Comparison of ENCODE assay signal across 14 cellular contexts in the genomic region with DNA sequence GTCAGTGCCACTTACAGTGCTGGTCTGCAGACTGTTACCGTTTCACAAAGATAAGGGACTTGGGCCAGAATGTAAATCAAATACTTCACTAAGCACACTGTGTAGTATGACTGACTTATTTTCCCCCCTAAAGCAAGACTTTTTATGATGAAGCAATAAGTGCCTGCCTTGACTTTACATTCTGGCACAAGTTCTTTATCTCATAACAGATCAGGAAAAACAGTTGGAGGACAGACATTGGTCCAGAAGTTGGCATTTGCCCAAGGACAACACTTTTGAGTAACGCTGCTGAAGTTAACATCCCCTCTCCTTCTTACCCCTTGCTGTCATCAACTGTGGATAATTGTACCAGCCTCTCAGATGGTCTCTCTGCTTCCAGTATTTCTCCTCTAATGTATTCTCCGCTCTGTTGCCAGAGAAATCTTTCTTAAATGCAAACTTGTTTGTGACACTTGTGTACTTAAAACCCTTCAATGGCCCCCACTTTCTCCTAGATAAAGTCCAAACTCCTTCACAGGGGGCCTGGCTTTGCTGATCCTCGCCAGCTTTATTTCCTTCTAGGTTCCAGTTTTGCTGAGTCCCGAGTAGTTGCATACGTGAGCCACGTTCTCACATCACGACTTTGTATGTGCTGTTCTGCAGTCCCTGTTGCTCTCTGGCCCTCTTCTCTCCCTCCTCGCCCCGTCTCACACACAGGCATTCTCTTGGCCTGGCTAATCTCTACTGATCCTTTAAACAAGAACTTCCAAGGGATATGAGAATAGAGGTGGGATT. TPM values are rescaled to one million over a fixed set of nuclear protein-coding genes. Genes with fewer than 3 reads are reported as not detected.
DNase-seq lines count a peak whose midpoint lies in the region; ATAC-seq and TF ChIP-seq lines count a peak whose summit lies in the region.
"Had no signal": no experiment of that assay in that cellular context is flagged by ENCODE, and none has a peak within 500 bp of the region (broad histone marks: within the 10 kb centered on the region; RNA-seq: fewer than 3 reads in every experiment).

No MANE protein-coding gene starts in this region.

- H3K36me3 ChIP-seq in breast epithelium: no peaks in the 10 kb centered on the region
- H3K36me3 ChIP-seq in fibroblast of lung (ENCODE audit: control insufficient read depth, insufficient read depth, low read length): no peaks in the 10 kb centered on the region

- H3K9me3 ChIP-seq in breast epithelium (peaks cover 0 to 8% of the 10 kb centered on the region in 2 donors), fibroblast of lung (ENCODE audit: control insufficient read depth, insufficient read depth, low read depth, low read length) (no peaks in the 10 kb centered on the region)

- ATAC-seq in activated T-helper 17 cell treated with anti-CD3 and anti-CD28 coated beads, Interleukin-2, amount 50 U/mL, for 72 hours (replicated peaks): no peak
- no peak for ATAC-seq in stimulated activated naive CD8-positive, alpha-beta T cell treated with anti-CD3 and anti-CD28 coated beads, Interleukin-15, amount 100 ng/mL, for 72 hours
- no peak for ATAC-seq in GM18505 (IDR thresholded peaks at IDR 0.05; ENCODE audit: unreplicated experiment)

- no peak overlapping the region for H2AFZ ChIP-seq in fibroblast of lung (ENCODE audit: low read length)
- H2AFZ ChIP-seq: parathyroid adenoma had no signal

- TF ChIP-seq CTCF in MCF 10A (IDR thresholded peaks at IDR 0.05; ENCODE audit: unreplicated experiment): no peak
- no peak for TF ChIP-seq CTCF in breast epithelium (IDR thresholded peaks at IDR 0.05)
- no peak for TF ChIP-seq CTCF in fibroblast of lung (conservative IDR thresholded peaks at IDR 0.05 in 1 of 2, IDR thresholded peaks at IDR 0.05 in 1 of 2; ENCODE audit: low read depth in 1 of 2, low read length in 2 of 2)

- H3K9me3 Mint-ChIP-seq in MCF 10A (ENCODE audit: unreplicated experiment): no peaks in the 10 kb centered on the region
- H3K9me3 Mint-ChIP-seq in activated T-helper 17 cell treated with anti-CD3 and anti-CD28 coated beads, Interleukin-2, amount 50 U/mL, for 72 hours: no peaks in the 10 kb centered on the region
- no peaks in the 10 kb centered on the region for H3K9me3 Mint-ChIP-seq in stimulated activated naive CD8-positive, alpha-beta T cell treated with anti-CD3 and anti-CD28 coated beads, Interleukin-15, amount 100 ng/mL, for 72 hours

- BruUV-seq in MCF 10A (replicated peaks; lab: Mats Ljungman, UMichigan): no TSS peak

- intact Hi-C loops in MCF 10A (cut with micrococcal nuclease) (loop anchor here (10.0 kb wide), 1 partner anchor 258 kb away; a partner anchor contains a TSS), breast epithelium (cut with DNase I; ENCODE audit: low total_unique reads) (no loop called here)

- H4K20me1 ChIP-seq in fibroblast of lung (ENCODE audit: control insufficient read depth, extremely low read depth, insufficient read depth, low read length): no peaks in the 10 kb centered on the region

- H3K27me3 Mint-ChIP-seq in MCF 10A (ENCODE audit: insufficient read depth, unreplicated experiment): no peaks in the 10 kb centered on the region
- no peaks in the 10 kb centered on the region for H3K27me3 Mint-ChIP-seq in activated T-helper 17 cell treated with anti-CD3 and anti-CD28 coated beads, Interleukin-2, amount 50 U/mL, for 72 hours
- no peaks in the 10 kb centered on the region for H3K27me3 Mint-ChIP-seq in stimulated activated naive CD8-positive, alpha-beta T cell treated with anti-CD3 and anti-CD28 coated beads, Interleukin-15, amount 100 ng/mL, for 72 hours

- peaks cover 12% of the 10 kb centered on the region for H3K4me1 Mint-ChIP-seq in MCF 10A (ENCODE audit: insufficient read depth, unreplicated experiment)
- peaks cover 62% of the 10 kb centered on the region for H3K4me1 Mint-ChIP-seq in activated T-helper 17 cell treated with anti-CD3 and anti-CD28 coated beads, Interleukin-2, amount 50 U/mL, for 72 hours
- peaks cover 91% of the 10 kb centered on the region for H3K4me1 Mint-ChIP-seq in stimulated activated naive CD8-positive, alpha-beta T cell treated with anti-CD3 and anti-CD28 coated beads, Interleukin-15, amount 100 ng/mL, for 72 hours

- H3K4me3 ChIP-seq in breast epithelium (no peak overlapping the region), fibroblast of lung (replicated peaks in 1 of 4; ENCODE audit: control extremely low read depth in 1 of 4, insufficient read depth in 1 of 4, low read depth in 3 of 4, low read length in 4 of 4) (no peak overlapping the region)

- H3K79me2 ChIP-seq in fibroblast of lung (ENCODE audit: control insufficient read depth, insufficient read depth, low read length): no peaks in the 10 kb centered on the region
- H3K79me2 ChIP-seq: parathyroid adenoma had no signal

- no peak overlapping the region for H3K27ac ChIP-seq in breast epithelium
- H3K27ac ChIP-seq in fibroblast of lung (ENCODE audit: insufficient read depth, low read length): no peak overlapping the region
- H3K27ac ChIP-seq: parathyroid adenoma had no signal

- H3K4me3 Mint-ChIP-seq in MCF 10A (ENCODE audit: unreplicated experiment): no peak overlapping the region
- H3K4me3 Mint-ChIP-seq in activated T-helper 17 cell treated with anti-CD3 and anti-CD28 coated beads, Interleukin-2, amount 50 U/mL, for 72 hours: peak overlapping the region; percentile 92
- H3K4me3 Mint-ChIP-seq in stimulated activated naive CD8-positive, alpha-beta T cell treated with anti-CD3 and anti-CD28 coated beads, Interleukin-15, amount 100 ng/mL, for 72 hours: no peak overlapping the region

- no peak overlapping the region for H3K9ac ChIP-seq in fibroblast of lung (ENCODE audit: insufficient read depth, low read length)
- H3K9ac ChIP-seq: parathyroid adenoma had no signal

- H3K4me1 ChIP-seq in breast epithelium (no peaks in the 10 kb centered on the region), fibroblast of lung (ENCODE audit: control insufficient read depth, extremely low read depth, insufficient read depth, low read length) (no peaks in the 10 kb centered on the region)
- H3K4me1 ChIP-seq: parathyroid adenoma had no signal

- POLR2A ChIA-PET in MCF 10A (lab: Yijun Ruan, JAX): no interaction called here

- peak; percentile 63 for DNase-seq in MCF 10A (ENCODE audit: unreplicated experiment)
- DNase-seq in breast epithelium (ENCODE audit: low spot score in 2 of 2): no peak
- DNase-seq in fibroblast of lung (ENCODE audit: low read depth in 2 of 2): peak; percentile 33 to 67
- DNase-seq in stimulated activated naive CD8-positive, alpha-beta T cell treated with anti-CD3 and anti-CD28 coated beads, Interleukin-15, amount 100 ng/mL, for 72 hours: no peak
- no peak for DNase-seq in HPDE6-E6E7 (ENCODE audit: extremely low spot score)
- no peak for DNase-seq in NCI-H446 (lab: John Stamatoyannopoulos, UW)
- DNase-seq: amygdala; H7; NCI-H2029 treated with DMSO at 0.1 percent for 48 hours; SIG-M5; stimulated activated CD4-positive, alpha-beta T cell treated with anti-CD3 and anti-CD28 coated beads, Interleukin-15, amount 100 ng/mL, for 24 hours had no signal

- CTCF ChIA-PET in MCF 10A (lab: Yijun Ruan, JAX): interaction anchor here (0.5 to 10.4 kb wide), 3 partner anchors 294 to 418 kb away, joined by 3 to 167 read pairs (median 3); no protein-coding TSS in a partner anchor

- no peak overlapping the region for H3K27ac Mint-ChIP-seq in MCF 10A (ENCODE audit: low read depth, unreplicated experiment)
- peak overlapping the region; percentile 17 for H3K27ac Mint-ChIP-seq in activated T-helper 17 cell treated with anti-CD3 and anti-CD28 coated beads, Interleukin-2, amount 50 U/mL, for 72 hours
- peak overlapping the region; percentile 24 to 45 for H3K27ac Mint-ChIP-seq in stimulated activated naive CD8-positive, alpha-beta T cell treated with anti-CD3 and anti-CD28 coated beads, Interleukin-15, amount 100 ng/mL, for 72 hours

- H3K27me3 ChIP-seq in breast epithelium: peaks cover 0 to 4% of the 10 kb centered on the region in 2 donors
- no peaks in the 10 kb centered on the region for H3K27me3 ChIP-seq in fibroblast of lung (ENCODE audit: control insufficient read depth, insufficient read depth, low read length)

- no peak overlapping the region for H3K4me2 ChIP-seq in fibroblast of lung (ENCODE audit: extremely low read depth, insufficient read depth, low read length)

- no peaks in the 10 kb centered on the region for H3K36me3 Mint-ChIP-seq in MCF 10A (ENCODE audit: insufficient read depth, unreplicated experiment)
- H3K36me3 Mint-ChIP-seq in activated T-helper 17 cell treated with anti-CD3 and anti-CD28 coated beads, Interleukin-2, amount 50 U/mL, for 72 hours (ENCODE audit: low read depth): no peaks in the 10 kb centered on the region

- TF ChIP-seq POLR2A in breast epithelium (IDR thresholded peaks at IDR 0.05): no peak
- TF ChIP-seq POLR2A in GM18505 (IDR thresholded peaks at IDR 0.05; ENCODE audit: borderline replicate concordance, extremely low read depth, insufficient read depth, insufficient read length): no peak

RNA-seq across cellular contexts. Expression of a gene that starts 45.7 kb away (rescaled TPM):
- total RNA-seq in MCF 10A (2022) (0.52 and 0.86 TPM in 2 replicates), breast epithelium (100 to 1,000 TPM in 1 of 3 donors, 10 to 100 TPM in 2; 28.2 to 133 (median 64.6) TPM), fibroblast of lung (10.4 and 16.7 TPM in 2 replicates)
- total RNA-seq in activated T-helper 17 cell treated with anti-CD3 and anti-CD28 coated beads, Interleukin-2, amount 50 U/mL, for 72 hours: 100 to 1,000 TPM; 147 to 170 TPM
- polyA plus RNA-seq in fibroblast of lung: 5.9 and 6.2 TPM in 2 replicates
- polyA plus RNA-seq in fibroblast of lung (2012): 3.7 and 3.9 TPM in 2 replicates
- 7.7 and 16.9 TPM in 2 replicates for polyA minus RNA-seq in fibroblast of lung (ENCODE audit: low replicate concordance)

Comparison
In these comparisons a context has a peak if more than half of its experiments do, and no peak if none do; other contexts are left out.
1. DNase-seq: peak in MCF 10A (single experiment) and fibroblast of lung (2 of 2); none in breast epithelium (0 of 2), stimulated activated naive CD8-positive, alpha-beta T cell treated with anti-CD3 and anti-CD28 coated beads, Interleukin-15, amount 100 ng/mL, for 72 hours (0 of 2), HPDE6-E6E7 (single experiment) and NCI-H446 (0 of 2).